In the genomic region with DNA sequence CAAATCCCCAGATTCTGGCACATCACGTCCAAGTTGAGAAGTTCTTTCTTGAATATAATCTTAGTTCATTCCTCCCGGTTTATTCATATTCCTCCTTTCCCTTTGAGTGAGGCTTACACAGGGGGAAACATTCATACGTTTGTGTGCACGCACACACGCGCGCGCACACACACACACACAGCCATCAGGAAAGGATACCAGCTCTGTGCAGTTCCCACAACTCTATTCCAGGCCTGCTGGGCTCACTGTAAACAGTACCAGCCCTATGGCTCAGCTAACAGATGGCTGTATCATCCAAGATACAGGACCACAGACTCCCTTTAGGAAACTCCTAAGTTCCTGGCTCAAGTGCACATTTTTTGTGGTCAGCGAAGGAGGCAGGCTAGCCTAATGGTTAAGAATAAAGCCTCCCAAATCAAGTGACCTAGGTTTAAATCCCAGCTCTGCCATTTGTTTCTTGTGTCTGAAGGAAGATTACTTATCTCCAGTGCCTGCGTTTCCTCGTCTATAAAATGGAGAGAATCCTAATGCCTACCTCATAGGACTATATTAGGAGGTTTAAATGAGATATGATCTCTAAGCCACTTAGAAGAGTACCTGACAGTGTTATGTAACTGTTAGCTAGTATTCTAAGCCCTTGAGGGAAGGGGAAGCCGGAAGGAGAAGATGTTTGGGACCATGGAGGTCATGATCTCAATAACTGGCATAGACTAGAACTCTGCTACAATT, we compare ENCODE assay signal across 8 cellular contexts. TPM values are rescaled to one million over a fixed set of nuclear protein-coding genes. Genes with fewer than 3 reads are reported as not detected.
DNase-seq lines count a peak whose midpoint lies in the region; ATAC-seq lines count a peak whose summit lies in the region.

No MANE protein-coding gene starts in this region.

- H3K27ac ChIP-seq in layer of hippocampus (ENCODE audit: low read depth, low read length): peak overlapping the region; percentile 89
- peak overlapping the region; percentile 77 for H3K27ac ChIP-seq in substantia nigra (ENCODE audit: low read depth, low read length, poor library complexity, severe bottlenecking)

- peak overlapping the region; percentile 96 for H3K4me3 Mint-ChIP-seq in T-helper 1 cell treated with Interleukin-12 subunit alpha and Interleukin-12 subunit beta and Interleukin-4 antibody, amounts not matched to agents 30 μg/mL and 1 μg/mL, for 36 hours
- H3K4me3 Mint-ChIP-seq in activated naive CD8-positive, alpha-beta T cell treated with anti-CD3 and anti-CD28 coated beads, Interleukin-2, amount 10 ng/mL, durations not matched to agents 7 days and 5 days: peak overlapping the region; percentile 97

- no peaks in the 10 kb centered on the region for H3K9me3 Mint-ChIP-seq in T-helper 1 cell treated with Interleukin-12 subunit alpha and Interleukin-12 subunit beta and Interleukin-4 antibody, amounts not matched to agents 30 μg/mL and 1 μg/mL, for 36 hours
- H3K9me3 Mint-ChIP-seq in activated naive CD8-positive, alpha-beta T cell treated with anti-CD3 and anti-CD28 coated beads, Interleukin-2, amount 10 ng/mL, durations not matched to agents 7 days and 5 days: no peaks in the 10 kb centered on the region

- DNase-seq in T-helper 1 cell (no peak), substantia nigra (lab: John Stamatoyannopoulos, UW) (no peak), NCI-H526 (lab: John Stamatoyannopoulos, UW) (no peak), kidney glomerular epithelial cell (lab: John Stamatoyannopoulos, UW) (no peak)
- no peak for DNase-seq in activated naive CD8-positive, alpha-beta T cell treated with anti-CD3 and anti-CD28 coated beads, Interleukin-2, amount 10 ng/mL, durations not matched to agents 7 days and 5 days

- ATAC-seq in activated naive CD8-positive, alpha-beta T cell treated with anti-CD3 and anti-CD28 coated beads, Interleukin-2, amount 10 ng/mL, durations not matched to agents 7 days and 5 days (ENCODE audit: low read depth): no peak
- ATAC-seq in HG03457 (IDR thresholded peaks at IDR 0.05; ENCODE audit: unreplicated experiment): no peak

- peaks cover 21% of the 10 kb centered on the region for H3K36me3 Mint-ChIP-seq in T-helper 1 cell treated with Interleukin-12 subunit alpha and Interleukin-12 subunit beta and Interleukin-4 antibody, amounts not matched to agents 30 μg/mL and 1 μg/mL, for 36 hours (ENCODE audit: low read depth)
- peaks cover 16% of the 10 kb centered on the region for H3K36me3 Mint-ChIP-seq in activated naive CD8-positive, alpha-beta T cell treated with anti-CD3 and anti-CD28 coated beads, Interleukin-2, amount 10 ng/mL, durations not matched to agents 7 days and 5 days

- H3K4me1 Mint-ChIP-seq in T-helper 1 cell treated with Interleukin-12 subunit alpha and Interleukin-12 subunit beta and Interleukin-4 antibody, amounts not matched to agents 30 μg/mL and 1 μg/mL, for 36 hours (ENCODE audit: low read depth): peaks cover 70% of the 10 kb centered on the region
- H3K4me1 Mint-ChIP-seq in activated naive CD8-positive, alpha-beta T cell treated with anti-CD3 and anti-CD28 coated beads, Interleukin-2, amount 10 ng/mL, durations not matched to agents 7 days and 5 days: peaks cover 73% of the 10 kb centered on the region

- H3K27me3 ChIP-seq in layer of hippocampus (ENCODE audit: control insufficient read depth, insufficient read depth, low read length): no peaks in the 10 kb centered on the region

- peak overlapping the region; percentile 84 for H3K27ac Mint-ChIP-seq in T-helper 1 cell treated with Interleukin-12 subunit alpha and Interleukin-12 subunit beta and Interleukin-4 antibody, amounts not matched to agents 30 μg/mL and 1 μg/mL, for 36 hours
- H3K27ac Mint-ChIP-seq in activated naive CD8-positive, alpha-beta T cell treated with anti-CD3 and anti-CD28 coated beads, Interleukin-2, amount 10 ng/mL, durations not matched to agents 7 days and 5 days: peak overlapping the region; percentile 91

- POLR2A ChIA-PET in activated naive CD8-positive, alpha-beta T cell treated with anti-CD3 and anti-CD28 coated beads, Interleukin-2, amount 10 ng/mL, durations not matched to agents 7 days and 5 days (lab: Charles Lee): interaction anchor here (0.6 to 23.6 kb wide), 4 partner anchors 111 to 405 kb away, joined by 3 to 556 read pairs (median 39); partner anchors contain the start of genes BYSL, CCND3, MED20 and TOMM6

- no peaks in the 10 kb centered on the region for H3K27me3 Mint-ChIP-seq in T-helper 1 cell treated with Interleukin-12 subunit alpha and Interleukin-12 subunit beta and Interleukin-4 antibody, amounts not matched to agents 30 μg/mL and 1 μg/mL, for 36 hours (ENCODE audit: low read depth)
- no peaks in the 10 kb centered on the region for H3K27me3 Mint-ChIP-seq in activated naive CD8-positive, alpha-beta T cell treated with anti-CD3 and anti-CD28 coated beads, Interleukin-2, amount 10 ng/mL, durations not matched to agents 7 days and 5 days

RNA-seq across cellular contexts. Expression of gene TAF8, which starts 3.7 kb away (rescaled TPM):
- 10 to 100 TPM; 46.2 to 50.4 TPM for total RNA-seq in activated naive CD8-positive, alpha-beta T cell treated with anti-CD3 and anti-CD28 coated beads, Interleukin-2, amount 10 ng/mL, durations not matched to agents 7 days and 5 days
